Comparison of ENCODE assay signal across 2 cellular contexts in the genomic region with DNA sequence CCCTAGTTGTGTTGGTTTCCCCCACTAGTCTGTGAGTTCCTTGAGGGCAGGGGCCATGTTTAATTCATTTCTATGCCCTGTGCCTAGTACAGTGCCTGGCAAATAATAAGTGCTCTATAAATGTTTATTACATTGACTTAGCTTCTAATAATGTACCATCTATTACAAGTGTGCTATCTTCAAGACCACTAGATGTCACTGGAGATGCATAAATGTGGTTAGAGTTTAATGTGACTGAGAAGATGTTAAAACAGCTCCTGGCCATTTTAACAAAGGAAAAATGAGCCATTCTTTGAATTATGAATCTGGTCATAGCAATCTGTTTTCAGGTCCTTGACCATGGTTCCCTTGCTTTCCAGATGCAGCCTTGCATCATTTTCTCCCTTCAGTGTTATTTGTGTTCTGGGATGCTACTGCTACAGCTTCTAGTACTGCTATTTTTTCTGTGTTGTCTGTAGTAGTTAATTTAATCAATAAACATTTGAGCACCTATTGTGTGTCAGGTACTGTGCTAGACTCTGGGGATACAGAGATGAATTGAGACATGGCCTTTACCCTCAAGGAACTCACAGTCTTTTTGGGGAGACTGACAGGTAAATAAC.
TF ChIP-seq lines count a peak whose summit lies in the region.

No MANE protein-coding gene starts in this region.

TF ChIP-seq in IMR-90, 13 proteins besides CTCF, POLR2A, EP300 and RAD21 (continued from another document):
- TF ChIP-seq MAZ (IDR thresholded peaks at IDR 0.05; ENCODE audit: borderline replicate concordance, low read depth, low read length) = no peak

TF ChIP-seq in neural cell, 6 proteins besides CTCF, POLR2A, EP300 and RAD21:
- TF ChIP-seq SMC3 (conservative IDR thresholded peaks at IDR 0.05; ENCODE audit: poor library complexity) (peak; percentile 85), TAF1 (IDR thresholded peaks at IDR 0.05; ENCODE audit: low read depth) (no peak), EZH2 (IDR thresholded peaks at IDR 0.05; ENCODE audit: borderline replicate concordance, insufficient read depth, low read length, poor library complexity, severe bottlenecking) (no peak), POLR2AphosphoS5 (IDR thresholded peaks at IDR 0.05) (no peak)
- TF ChIP-seq, protein P1, sequence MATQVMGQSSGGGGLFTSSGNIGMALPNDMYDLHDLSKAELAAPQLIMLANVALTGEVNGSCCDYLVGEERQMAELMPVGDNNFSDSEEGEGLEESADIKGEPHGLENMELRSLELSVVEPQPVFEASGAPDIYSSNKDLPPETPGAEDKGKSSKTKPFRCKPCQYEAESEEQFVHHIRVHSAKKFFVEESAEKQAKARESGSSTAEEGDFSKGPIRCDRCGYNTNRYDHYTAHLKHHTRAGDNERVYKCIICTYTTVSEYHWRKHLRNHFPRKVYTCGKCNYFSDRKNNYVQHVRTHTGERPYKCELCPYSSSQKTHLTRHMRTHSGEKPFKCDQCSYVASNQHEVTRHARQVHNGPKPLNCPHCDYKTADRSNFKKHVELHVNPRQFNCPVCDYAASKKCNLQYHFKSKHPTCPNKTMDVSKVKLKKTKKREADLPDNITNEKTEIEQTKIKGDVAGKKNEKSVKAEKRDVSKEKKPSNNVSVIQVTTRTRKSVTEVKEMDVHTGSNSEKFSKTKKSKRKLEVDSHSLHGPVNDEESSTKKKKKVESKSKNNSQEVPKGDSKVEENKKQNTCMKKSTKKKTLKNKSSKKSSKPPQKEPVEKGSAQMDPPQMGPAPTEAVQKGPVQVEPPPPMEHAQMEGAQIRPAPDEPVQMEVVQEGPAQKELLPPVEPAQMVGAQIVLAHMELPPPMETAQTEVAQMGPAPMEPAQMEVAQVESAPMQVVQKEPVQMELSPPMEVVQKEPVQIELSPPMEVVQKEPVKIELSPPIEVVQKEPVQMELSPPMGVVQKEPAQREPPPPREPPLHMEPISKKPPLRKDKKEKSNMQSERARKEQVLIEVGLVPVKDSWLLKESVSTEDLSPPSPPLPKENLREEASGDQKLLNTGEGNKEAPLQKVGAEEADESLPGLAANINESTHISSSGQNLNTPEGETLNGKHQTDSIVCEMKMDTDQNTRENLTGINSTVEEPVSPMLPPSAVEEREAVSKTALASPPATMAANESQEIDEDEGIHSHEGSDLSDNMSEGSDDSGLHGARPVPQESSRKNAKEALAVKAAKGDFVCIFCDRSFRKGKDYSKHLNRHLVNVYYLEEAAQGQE (IDR thresholded peaks at IDR 0.05; ENCODE audit: borderline replicate concordance) = no peak
TF ChIP-seq in neural cell: peak in this region for 1.
